Comparison of ENCODE assay signal across 8 cellular contexts in the genomic region with DNA sequence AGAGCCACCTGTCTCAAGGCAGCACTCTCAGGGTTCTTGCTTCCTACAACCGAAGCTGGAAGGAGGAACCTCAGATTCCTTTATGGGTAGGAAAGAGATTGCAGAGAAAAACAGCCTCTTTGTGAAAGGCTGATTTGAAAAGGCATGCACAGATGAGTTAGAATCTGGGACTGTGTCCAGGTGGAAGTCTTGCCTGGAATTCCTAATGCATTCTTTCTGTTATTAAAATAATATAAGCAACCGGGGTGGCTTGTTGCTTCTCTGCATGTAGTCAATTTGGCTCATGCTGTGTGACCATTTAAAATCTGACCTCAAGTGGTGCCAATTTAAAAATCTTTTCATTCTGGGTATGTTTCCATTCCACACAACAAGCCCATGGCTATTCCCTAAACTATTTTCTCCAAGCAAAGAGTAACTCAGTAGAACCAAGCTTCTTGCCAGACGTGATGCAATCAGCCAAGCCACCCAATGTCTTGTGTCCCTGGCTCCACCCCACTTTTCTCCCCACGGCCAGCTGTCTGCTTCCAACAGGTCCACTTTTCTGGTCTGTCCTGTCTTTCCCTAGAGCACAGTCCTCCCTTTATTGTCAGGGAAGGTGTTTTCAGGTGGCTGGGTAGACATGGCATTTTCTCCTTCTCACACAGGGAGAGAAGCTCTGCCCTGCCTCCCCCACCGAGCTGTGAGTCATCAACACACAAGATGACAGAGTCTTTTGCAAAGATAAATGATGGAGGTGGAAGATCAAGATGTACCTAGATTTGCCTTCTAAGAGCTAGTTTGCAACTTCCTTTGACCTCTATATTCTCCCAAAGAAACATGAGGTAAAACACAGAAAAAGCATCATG.
DNase-seq lines count a peak whose midpoint lies in the region; ATAC-seq, FAIRE-seq and TF ChIP-seq lines count a peak whose summit lies in the region.

No MANE protein-coding gene starts in this region.

- TF ChIP-seq CTCF in activated CD8-positive, alpha-beta T cell treated with anti-CD3 and anti-CD28 coated beads for 36 hours (IDR thresholded peaks at IDR 0.05), result no peak
- TF ChIP-seq CTCF in fibroblast of mammary gland (conservative IDR thresholded peaks at IDR 0.05; ENCODE audit: control insufficient read depth, insufficient read depth, low read depth, low read length), result no peak

- intact Hi-C loops in activated CD8-positive, alpha-beta T cell treated with anti-CD3 and anti-CD28 coated beads for 36 hours (cut with micrococcal nuclease), result no loop called here

- ATAC-seq in activated CD8-positive, alpha-beta T cell treated with anti-CD3 and anti-CD28 coated beads for 36 hours, result peak; percentile 88
- no peak for ATAC-seq in HG03025 (IDR thresholded peaks at IDR 0.05; ENCODE audit: low FRiP score, unreplicated experiment)
- ATAC-seq in GM19455 (IDR thresholded peaks at IDR 0.05; ENCODE audit: unreplicated experiment), result no peak

- CTCF ChIA-PET in activated CD8-positive, alpha-beta T cell treated with anti-CD3 and anti-CD28 coated beads for 36 hours (lab: Charles Lee), result interaction anchor here (1.0 to 1.5 kb wide), 3 partner anchors 9 to 203 kb away, joined by 3 to 4 read pairs (median 3); no protein-coding TSS in a partner anchor

- H3K36me3 ChIP-seq in rectal smooth muscle tissue (ENCODE audit: control insufficient read depth, insufficient read depth, low read length), result no peaks in the 10 kb centered on the region
- no peaks in the 10 kb centered on the region for H3K36me3 ChIP-seq in effector memory CD4-positive, alpha-beta T cell (ENCODE audit: control insufficient read depth, insufficient read depth, low read length)

- peaks cover 12% of the 10 kb centered on the region for H3K4me1 ChIP-seq in rectal smooth muscle tissue (ENCODE audit: control insufficient read depth, insufficient read depth, low read length)
- no peaks in the 10 kb centered on the region for H3K4me1 ChIP-seq in effector memory CD4-positive, alpha-beta T cell (ENCODE audit: control insufficient read depth, insufficient read depth, low read length, poor library complexity, severe bottlenecking)

- no peak overlapping the region for H3K9ac ChIP-seq in rectal smooth muscle tissue (ENCODE audit: low read length)

- no peaks in the 10 kb centered on the region for H3K36me3 Mint-ChIP-seq in activated CD8-positive, alpha-beta T cell treated with anti-CD3 and anti-CD28 coated beads for 36 hours (ENCODE audit: low read depth)

- H3K27ac ChIP-seq in rectal smooth muscle tissue (ENCODE audit: low read depth, low read length), result peak overlapping the region; percentile 54
- no peak overlapping the region for H3K27ac ChIP-seq in effector memory CD4-positive, alpha-beta T cell (ENCODE audit: insufficient read depth, low read length, poor library complexity, severe bottlenecking)

- H3K27me3 Mint-ChIP-seq in activated CD8-positive, alpha-beta T cell treated with anti-CD3 and anti-CD28 coated beads for 36 hours, result no peaks in the 10 kb centered on the region

- H3K4me3 Mint-ChIP-seq in activated CD8-positive, alpha-beta T cell treated with anti-CD3 and anti-CD28 coated beads for 36 hours, result no peak overlapping the region

- peak; percentile 12 for DNase-seq in HTR-8/SVneo (ENCODE audit: insufficient read length, low spot score)
- DNase-seq in activated CD8-positive, alpha-beta T cell treated with anti-CD3 and anti-CD28 coated beads for 36 hours, result peak; percentile 72
- peak; percentile 86 for DNase-seq in fibroblast of mammary gland (ENCODE audit: low read depth)
- DNase-seq in effector memory CD4-positive, alpha-beta T cell, result no peak
- no peak for DNase-seq in NCI-H526 treated with DMSO at 0.1 percent for 48 hours (lab: John Stamatoyannopoulos, UW)

- H3K27me3 ChIP-seq in rectal smooth muscle tissue (ENCODE audit: control insufficient read depth, insufficient read depth, low read length), result no peaks in the 10 kb centered on the region
- H3K27me3 ChIP-seq in effector memory CD4-positive, alpha-beta T cell (replicated peaks; ENCODE audit: control insufficient read depth, insufficient read depth, low read length, poor library complexity, severe bottlenecking), result no peaks in the 10 kb centered on the region

- H3K9me3 Mint-ChIP-seq in activated CD8-positive, alpha-beta T cell treated with anti-CD3 and anti-CD28 coated beads for 36 hours, result no peaks in the 10 kb centered on the region

- no peaks in the 10 kb centered on the region for H3K9me3 ChIP-seq in effector memory CD4-positive, alpha-beta T cell (ENCODE audit: control insufficient read depth, low read length)

- H3K27ac Mint-ChIP-seq in activated CD8-positive, alpha-beta T cell treated with anti-CD3 and anti-CD28 coated beads for 36 hours, result peak overlapping the region; percentile 34

- FAIRE-seq in HTR-8/SVneo (lab: Jason Lieb, UNC), result no peak

- POLR2A ChIA-PET in activated CD8-positive, alpha-beta T cell treated with anti-CD3 and anti-CD28 coated beads for 36 hours (lab: Charles Lee), result interaction anchor here (0.6 to 0.7 kb wide), 3 partner anchors 13 to 151 kb away, joined by 3 read pairs; no protein-coding TSS in a partner anchor

- H3K4me3 ChIP-seq in fibroblast of mammary gland (ENCODE audit: control insufficient read depth, low read depth, low read length), result no peak overlapping the region
- H3K4me3 ChIP-seq in rectal smooth muscle tissue (ENCODE audit: low read length), result no peak overlapping the region
- H3K4me3 ChIP-seq in effector memory CD4-positive, alpha-beta T cell (ENCODE audit: insufficient read depth, low read depth, low read length, poor library complexity, severe bottlenecking), result no peak overlapping the region

- H3K4me1 Mint-ChIP-seq in activated CD8-positive, alpha-beta T cell treated with anti-CD3 and anti-CD28 coated beads for 36 hours (ENCODE audit: low read depth), result peaks cover 24% of the 10 kb centered on the region

Comparison
In these comparisons a context has a peak if more than half of its experiments do, and no peak if none do; other contexts are left out.
1. DNase-seq: peak in HTR-8/SVneo (single experiment), activated CD8-positive, alpha-beta T cell treated with anti-CD3 and anti-CD28 coated beads for 36 hours (single experiment) and fibroblast of mammary gland (single experiment); none in effector memory CD4-positive, alpha-beta T cell (0 of 3) and NCI-H526 treated with DMSO at 0.1 percent for 48 hours (single experiment).